In genomic region chr6:150567360-150567759, GRCh38 we compare ENCODE assay signal across 18 cellular contexts. TPM values are rescaled to one million over a fixed set of nuclear protein-coding genes. Genes with fewer than 3 reads are reported as not detected.
DNase-seq lines count a peak whose midpoint lies in the region; ATAC-seq and TF ChIP-seq lines count a peak whose summit lies in the region.
"Had no signal": no experiment of that assay in that cellular context is flagged by ENCODE, and none has a peak within 500 bp of the region (broad histone marks: within the 10 kb centered on the region; RNA-seq: fewer than 3 reads in every experiment).

No MANE protein-coding gene starts in this region.

- in situ Hi-C loops in KBM-7 (cut with MboI; ENCODE audit: low pct_unique_long_range_greater_than_20kb, low sequenced_read_pairs), result no loop called here

- TF ChIP-seq EP300 in sigmoid colon (IDR thresholded peaks at IDR 0.05), result no peak

- H3K4me3 ChIP-seq in mucosa of descending colon, result no peak overlapping the region
- no peak overlapping the region for H3K4me3 ChIP-seq in sigmoid colon
- H3K4me3 ChIP-seq: thoracic aorta had no signal

- H3K4me1 Mint-ChIP-seq in stimulated activated naive CD8-positive, alpha-beta T cell treated with anti-CD3 and anti-CD28 coated beads, Interleukin-15, amount 100 ng/mL, for 72 hours, result no peaks in the 10 kb centered on the region

- H3K27me3 ChIP-seq in sigmoid colon, result no peaks in the 10 kb centered on the region

- 19 to 68% methylated on average over 3 of the region's 3 CpGs for WGBS in sigmoid colon, 2 donors

- no peak overlapping the region for H3K27ac Mint-ChIP-seq in stimulated activated naive CD8-positive, alpha-beta T cell treated with anti-CD3 and anti-CD28 coated beads, Interleukin-15, amount 100 ng/mL, for 72 hours

- H3K9me3 ChIP-seq in mucosa of descending colon (no peaks in the 10 kb centered on the region), sigmoid colon (no peaks in the 10 kb centered on the region)
- H3K9me3 ChIP-seq: thoracic aorta had no signal

- H3K4me1 ChIP-seq in mucosa of descending colon (ENCODE audit: low read depth), result peaks cover 9% of the 10 kb centered on the region
- H3K4me1 ChIP-seq in sigmoid colon, result no peaks in the 10 kb centered on the region

- ATAC-seq in mucosa of descending colon, result peak; percentile 67
- ATAC-seq in GM18867 (IDR thresholded peaks at IDR 0.05; ENCODE audit: unreplicated experiment), result no peak
- no peak for ATAC-seq in stimulated activated naive CD8-positive, alpha-beta T cell treated with anti-CD3 and anti-CD28 coated beads, Interleukin-15, amount 100 ng/mL, for 72 hours
- ATAC-seq: esophagus mucosa had no signal

- H3K4me3 Mint-ChIP-seq in stimulated activated naive CD8-positive, alpha-beta T cell treated with anti-CD3 and anti-CD28 coated beads, Interleukin-15, amount 100 ng/mL, for 72 hours, result no peak overlapping the region

- no peaks in the 10 kb centered on the region for H3K9me3 Mint-ChIP-seq in stimulated activated naive CD8-positive, alpha-beta T cell treated with anti-CD3 and anti-CD28 coated beads, Interleukin-15, amount 100 ng/mL, for 72 hours

- H3K27ac ChIP-seq in sigmoid colon, result no peak overlapping the region
- H3K27ac ChIP-seq: thoracic aorta had no signal

- TF ChIP-seq CTCF in mucosa of descending colon (IDR thresholded peaks at IDR 0.05), result no peak
- TF ChIP-seq CTCF in sigmoid colon (IDR thresholded peaks at IDR 0.05), result no peak

- intact Hi-C loops in mucosa of descending colon (cut with DNase I, micrococcal nuclease), result no loop called here
- intact Hi-C loops in sigmoid colon (cut with DNase I), result no loop called here

- H3K36me3 ChIP-seq in mucosa of descending colon (ENCODE audit: low read depth), result no peaks in the 10 kb centered on the region
- H3K36me3 ChIP-seq in sigmoid colon, result no peaks in the 10 kb centered on the region
- H3K36me3 ChIP-seq: thoracic aorta had no signal

- DNase-seq in DMS79 (lab: John Stamatoyannopoulos, UW) (peak; percentile 26), NCI-H146 treated with DMSO at 0.1 percent for 48 hours (lab: John Stamatoyannopoulos, UW; ENCODE audit: unreplicated experiment) (peak; percentile 50), dermis blood vessel endothelial cell (peak; percentile 75), mucosa of descending colon (peak in 1 of 3 donors; percentile 52), KBM-7 (no peak), sigmoid colon (no peak)
- DNase-seq in stimulated activated naive CD8-positive, alpha-beta T cell treated with anti-CD3 and anti-CD28 coated beads, Interleukin-15, amount 100 ng/mL, for 72 hours, result no peak
- DNase-seq: activated CD4-positive, alpha-beta T cell treated with anti-CD3 and anti-CD28 coated beads for 4 hours; activated CD8-positive, alpha-beta memory T cell treated with anti-CD3 and anti-CD28 coated beads, Interleukin-2, amount 50 U/mL, for 4 hours; activated gamma-delta T cell treated with Interleukin-2 at 50 U/mL for 16 hours; Calu3; H7; midbrain; NCI-H2029 treated with DMSO at 0.1 percent for 48 hours; T-helper 9 cell had no signal

- TF ChIP-seq POLR2A in sigmoid colon (IDR thresholded peaks at IDR 0.05), result no peak

- H3K27me3 Mint-ChIP-seq in stimulated activated naive CD8-positive, alpha-beta T cell treated with anti-CD3 and anti-CD28 coated beads, Interleukin-15, amount 100 ng/mL, for 72 hours, result peaks cover 29% of the 10 kb centered on the region

RNA-seq across cellular contexts. Expression of gene PLEKHG1, which starts 32.3 kb away (rescaled TPM):
- 42.3 and 74.5 TPM in 2 replicates for total RNA-seq in dermis blood vessel endothelial cell
- total RNA-seq in mucosa of descending colon, result 10 to 100 TPM; 24.1 to 49.2 (median 29.1) TPM
- 10 to 100 TPM in 2 of 4 donors, 1 to 10 TPM in 2; 8.2 to 13.2 (median 10.7) TPM for total RNA-seq in sigmoid colon
- polyA plus RNA-seq in sigmoid colon, result 10 to 100 TPM in 1 of 3 donors, 1 to 10 TPM in 2; 4.2 to 10.9 (median 4.4) TPM

Comparison
In these comparisons a context has a peak if more than half of its experiments do, and no peak if none do; other contexts are left out.
1. DNase-seq: peak in DMS79 (single experiment), NCI-H146 treated with DMSO at 0.1 percent for 48 hours (single experiment) and dermis blood vessel endothelial cell (single experiment); none in KBM-7 (single experiment), sigmoid colon (single experiment) and stimulated activated naive CD8-positive, alpha-beta T cell treated with anti-CD3 and anti-CD28 coated beads, Interleukin-15, amount 100 ng/mL, for 72 hours (0 of 2).